Comparison of ENCODE assay signal across 8 cellular contexts in the genomic region with DNA sequence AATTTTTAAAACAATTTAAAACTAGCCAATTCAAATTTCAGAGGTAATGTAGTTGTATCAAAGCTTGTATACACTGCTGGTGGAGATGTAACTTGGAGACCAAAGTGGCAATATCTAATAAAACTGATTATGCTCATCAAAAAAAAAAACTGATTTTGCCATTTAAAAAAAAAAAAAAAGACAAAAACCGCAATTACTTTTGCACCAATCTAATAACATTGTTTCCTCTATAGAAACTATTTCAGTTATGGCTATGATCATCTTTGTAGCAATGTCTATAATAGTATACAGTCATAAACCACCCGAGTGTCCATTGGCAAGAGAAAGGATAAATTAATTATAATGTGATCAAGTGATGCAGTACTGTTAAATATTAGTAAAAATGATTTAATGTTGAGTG.
"Had no signal": no experiment of that assay in that cellular context is flagged by ENCODE, and none has a peak within 500 bp of the region (broad histone marks: within the 10 kb centered on the region; RNA-seq: fewer than 3 reads in every experiment).

No MANE protein-coding gene starts in this region.

- FAIRE-seq: G401.6, GM12878, GM12891, GM12892, GM18507, GM19239 had no signal

- H3K4me3 ChIP-seq: GM12878 had no signal

- DNase-seq: GDM1, GF-D8 had no signal

- ATAC-seq: GM12878 had no signal
